In genomic region chr12:122295877-122296276, GRCh38 we compare ENCODE assay signal across 8 cellular contexts.
"Had no signal": no experiment of that assay in that cellular context is flagged by ENCODE, and none has a peak within 500 bp of the region (broad histone marks: within the 10 kb centered on the region; RNA-seq: fewer than 3 reads in every experiment).

No MANE protein-coding gene starts in this region.

- H3K4me3 ChIP-seq: GM12878 had no signal

- ATAC-seq: GM12878 had no signal

- FAIRE-seq: G401.6, GM12878, GM12891, GM12892, GM18507, GM19239 had no signal

- DNase-seq: GDM1, GF-D8 had no signal
